In the genomic region with DNA sequence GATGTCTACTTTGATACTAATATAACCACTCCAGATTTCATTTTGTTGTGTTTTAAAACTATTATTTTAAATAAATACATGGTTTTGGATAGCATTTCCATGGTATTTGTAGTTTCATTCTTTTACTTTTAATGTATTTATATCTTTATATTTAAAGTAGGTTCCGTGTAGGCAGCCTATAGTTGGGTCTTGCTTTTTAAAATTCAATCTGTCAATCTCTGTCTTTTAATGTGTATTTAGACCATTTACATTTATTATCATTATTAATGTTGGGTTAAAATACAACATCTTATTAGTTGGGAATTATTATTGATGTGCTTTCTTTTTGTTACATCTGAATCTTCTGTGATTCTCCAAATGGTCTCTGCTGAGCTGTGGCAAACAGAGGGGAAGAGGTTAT, we compare ENCODE assay signal across 35 cellular contexts.
"Had no signal": no experiment of that assay in that cellular context is flagged by ENCODE, and none has a peak within 500 bp of the region (broad histone marks: within the 10 kb centered on the region; RNA-seq: fewer than 3 reads in every experiment).

No MANE protein-coding gene starts in this region.

- DNase-seq: Karpas-422, Kasumi-1, MG63, MM.1S, MV-4-11, NCI-H1048, NCI-H1092, NCI-H1092 treated with DMSO at 0.1 percent for 48 hours, NCI-H1105, NCI-H1105 treated with DMSO at 0.1 percent for 48 hours, NCI-H1417, NCI-H1417 treated with DMSO at 0.1 percent for 48 hours, NCI-H1436, NCI-H1436 treated with DMSO at 0.1 percent for 48 hours, NCI-H146, NCI-H1694 treated with DMSO at 0.1 percent for 48 hours, NCI-H187, NCI-H187 treated with DMSO at 0.1 percent for 48 hours, NCI-H1930, NCI-H2029, NCI-H2029 treated with DMSO at 0.1 percent for 48 hours, NCI-H2081, NCI-H2081 treated with DMSO at 0.1 percent for 48 hours, NCI-H2107, NCI-H2171, NCI-H2171 treated with DMSO at 0.1 percent for 48 hours, NCI-H2227 treated with DMSO at 0.1 percent for 48 hours, NCI-H226, NCI-H345, NCI-H446, NCI-H446 treated with DMSO at 0.1 percent for 48 hours, NCI-H510A, NCI-H510A treated with DMSO at 0.1 percent for 48 hours, NCI-H524 had no signal

- H3K4me2 ChIP-seq: KMS-11 had no signal

- H3K36me3 ChIP-seq: MG63 had no signal

- H3K9ac ChIP-seq: KMS-11 had no signal

- H3K27me3 ChIP-seq: MG63 had no signal

- H3K27ac ChIP-seq: KMS-11 had no signal

- H3K4me3 ChIP-seq: MG63 had no signal
